8 cellular contexts compared by ENCODE assay signal in genomic region chr5:392431-392988, GRCh38. TPM values are rescaled to one million over a fixed set of nuclear protein-coding genes. Genes with fewer than 3 reads are reported as not detected.
DNase-seq lines count a peak whose midpoint lies in the region; ATAC-seq, FAIRE-seq and TF ChIP-seq lines count a peak whose summit lies in the region.

No MANE protein-coding gene starts in this region.

- POLR2A ChIA-PET in K562 (lab: Yijun Ruan, JAX): no interaction called here

- H3K27ac ChIP-seq in K562 (ENCODE audit: extremely low read depth, low read depth, low read length): no peak overlapping the region

- peaks cover 21% of the 10 kb centered on the region for H4K20me1 ChIP-seq in K562 (replicated peaks; ENCODE audit: control insufficient read depth, insufficient read depth, low read length)

- H3K4me1 ChIP-seq in K562 (replicated peaks in 1 of 2; ENCODE audit: control insufficient read depth in 2 of 2, insufficient read depth in 2 of 2, low read length in 2 of 2): peaks cover 0 to 15% of the 10 kb centered on the region in 2 experiments; a peak in 2 of 5 replicates

- TF ChIP-seq CTCF in K562 (IDR thresholded peaks at IDR 0.05 in 2 of 3, conservative IDR thresholded peaks at IDR 0.05 in 1 of 3; ENCODE audit: insufficient read depth in 2 of 3, low read depth in 1 of 3, low read length in 3 of 3): no peak

- H3K9me3 Mint-ChIP-seq in T-helper 2 cell treated with Interferon-gamma antibody and Interleukin-4, amounts not matched to agents 5 μg/mL and 100 μg/mL, for 36 hours: no peaks in the 10 kb centered on the region

- H3K4me2 ChIP-seq in K562 (ENCODE audit: insufficient read depth, low read length): no peak overlapping the region

- no peaks in the 10 kb centered on the region for H3K27me3 Mint-ChIP-seq in T-helper 2 cell treated with Interferon-gamma antibody and Interleukin-4, amounts not matched to agents 5 μg/mL and 100 μg/mL, for 36 hours (ENCODE audit: low read depth)

- CTCF ChIA-PET in K562 (lab: Yijun Ruan, JAX; ENCODE audit: low intra/inter-chr PET ratio): no interaction called here

- peak; percentile 52 for FAIRE-seq in K562 (lab: Jason Lieb, UNC)

- H2AFZ ChIP-seq in K562 (ENCODE audit: low read depth, low read length): peak overlapping the region; percentile 40; the same call in 1 of the 2 replicates

- peaks cover 25 to 69% of the 10 kb centered on the region in 2 experiments; a peak in 4 of 5 replicates for H3K27me3 ChIP-seq in K562 (ENCODE audit: control insufficient read depth in 2 of 2, insufficient read depth in 2 of 2, low read length in 2 of 2)

- no peak for TF ChIP-seq EP300 in K562 (IDR thresholded peaks at IDR 0.05; ENCODE audit: low read length)

- H3K9me3 ChIP-seq in K562 (replicated peaks; ENCODE audit: control insufficient read depth, insufficient read depth, low read depth, low read length): no peaks in the 10 kb centered on the region

- no peaks in the 10 kb centered on the region for H3K9me1 ChIP-seq in K562 (ENCODE audit: control insufficient read depth, insufficient read depth, low read length)

- H3K9ac ChIP-seq in K562 (ENCODE audit: insufficient read depth in 1 of 2, low read depth in 2 of 2, low read length in 2 of 2): no peak overlapping the region

- peaks cover 38% of the 10 kb centered on the region for H3K36me3 Mint-ChIP-seq in T-helper 2 cell treated with Interferon-gamma antibody and Interleukin-4, amounts not matched to agents 5 μg/mL and 100 μg/mL, for 36 hours (ENCODE audit: low read depth)

- DNase-seq in 8988T: peak; percentile 85
- peak; percentile 94 for DNase-seq in T-helper 2 cell treated with Interferon-gamma antibody and Interleukin-4, amounts not matched to agents 5 μg/mL and 100 μg/mL, for 36 hours (ENCODE audit: low spot score)
- DNase-seq in K562 (ENCODE audit: extremely low read depth in 1 of 4, low spot score in 3 of 4): peak in 1 of 4 experiments; percentile 8
- DNase-seq in stimulated activated CD4-positive, alpha-beta T cell treated with anti-CD3 and anti-CD28 coated beads, Interleukin-1b, Interleukin-23, amount 100 ng/mL, for 4 hours (ENCODE audit: low read depth in 2 of 2): peak; percentile 55 to 57
- DNase-seq in HT-29 (ENCODE audit: low spot score): no peak
- no peak for DNase-seq in NCI-H1436 (lab: John Stamatoyannopoulos, UW)

- BruUV-seq in K562 (replicated peaks; lab: Mats Ljungman, UMichigan): no TSS peak

- peaks cover 40% of the 10 kb centered on the region for H3K4me1 Mint-ChIP-seq in T-helper 2 cell treated with Interferon-gamma antibody and Interleukin-4, amounts not matched to agents 5 μg/mL and 100 μg/mL, for 36 hours (ENCODE audit: low read depth)

- in situ Hi-C loops in K562 (cut with MboI): no loop called here

- 16% methylated on average over 30 of the region's 30 CpGs for WGBS in K562 (ENCODE audit: insufficient coverage, low coverage, missing lambda C conversion rate)

- no peak for TF ChIP-seq POLR2A in K562 (conservative IDR thresholded peaks at IDR 0.05)

- intact Hi-C loops in K562 (cut with micrococcal nuclease): no loop called here

- H3K4me3 ChIP-seq in K562: no peak overlapping the region

- H3K4me3 Mint-ChIP-seq in T-helper 2 cell treated with Interferon-gamma antibody and Interleukin-4, amounts not matched to agents 5 μg/mL and 100 μg/mL, for 36 hours: peak overlapping the region; percentile 86

- no peak for TF ChIP-seq RAD21 in K562 (CRISPR knock-in tag; conservative IDR thresholded peaks at IDR 0.05 in 1 of 2, IDR thresholded peaks at IDR 0.05 in 1 of 2)

- ATAC-seq in GM19043 (IDR thresholded peaks at IDR 0.05; ENCODE audit: low read depth, unreplicated experiment): peak; percentile 89
- ATAC-seq in HG03175 (IDR thresholded peaks at IDR 0.05; ENCODE audit: unreplicated experiment): peak; percentile 75
- ATAC-seq in K562: peak; percentile 63

- no peaks in the 10 kb centered on the region for H3K79me2 ChIP-seq in K562 (ENCODE audit: control insufficient read depth, insufficient read depth, low read length)

- H3K27ac Mint-ChIP-seq in T-helper 2 cell treated with Interferon-gamma antibody and Interleukin-4, amounts not matched to agents 5 μg/mL and 100 μg/mL, for 36 hours: peak overlapping the region; percentile 99

- H3K36me3 ChIP-seq in K562 (ENCODE audit: control insufficient read depth, insufficient read depth, low read length): no peaks in the 10 kb centered on the region

TF ChIP-seq in K562, 482 proteins besides CTCF, POLR2A, EP300 and RAD21 (continues in another document):
- TF ChIP-seq ESRRA (IDR thresholded peaks at IDR 0.05; ENCODE audit: borderline replicate concordance, low read depth): no peak
- TF ChIP-seq ARHGAP35 (IDR thresholded peaks at IDR 0.05; ENCODE audit: partially characterized antibody): no peak
- no peak for TF ChIP-seq ZNF79 (CRISPR knock-in tag; IDR thresholded peaks at IDR 0.05; ENCODE audit: low read depth)
- TF ChIP-seq ZFP1 (CRISPR knock-in tag; IDR thresholded peaks at IDR 0.05): no peak
- TF ChIP-seq NR2C1 (IDR thresholded peaks at IDR 0.05): no peak
- TF ChIP-seq NR2C1 (tag; IDR thresholded peaks at IDR 0.05): no peak
- TF ChIP-seq POLR3G (IDR thresholded peaks at IDR 0.05; ENCODE audit: extremely low read depth, insufficient read length, insufficient replicate concordance): no peak
- TF ChIP-seq MED1 (CRISPR knock-in tag; IDR thresholded peaks at IDR 0.05; ENCODE audit: borderline replicate concordance): no peak
- TF ChIP-seq U2AF1 (optimal IDR thresholded peaks at IDR 0.05; ENCODE audit: low read depth, low read length): no peak
- TF ChIP-seq ATF7 (IDR thresholded peaks at IDR 0.05): peak; percentile 86
- TF ChIP-seq GABPA (tag; conservative IDR thresholded peaks at IDR 0.05; ENCODE audit: low read depth): no peak
- no peak for TF ChIP-seq TAL1 (IDR thresholded peaks at IDR 0.05)
- TF ChIP-seq ZNF655 (CRISPR knock-in tag; IDR thresholded peaks at IDR 0.05): no peak
- TF ChIP-seq MBD1 (CRISPR knock-in tag; IDR thresholded peaks at IDR 0.05): no peak
- TF ChIP-seq CREM (IDR thresholded peaks at IDR 0.05; ENCODE audit: low read depth): peak; percentile 54

RNA-seq across cellular contexts. Expression of gene EXOC3, which starts 50.5 kb away (rescaled TPM):
- 103 and 177 TPM in 2 replicates for total RNA-seq in K562 (2011; cell fraction: chromatin; rRNA removed; ENCODE audit: low replicate concordance)
- total RNA-seq in K562 (2011; cell fraction: nucleolus; rRNA removed): 66.8 and 69.0 TPM in 2 replicates
- 75.2 and 79.0 TPM in 2 replicates for total RNA-seq in K562 (2011; cell fraction: nucleoplasm; rRNA removed)
- total RNA-seq in K562 (2014; rRNA removed) (22.4 and 27.5 TPM in 2 replicates), K562 (2014; rRNA removed; fragmentation: Illumina TruSeq; extraction: Trizol) (13.9 and 16.5 TPM in 2 replicates), K562 (2015; rRNA removed; fragmentation: Illumina TruSeq; extraction: Trizol) (22.4 and 22.9 TPM in 2 replicates), K562 (2021) (41.0 and 41.9 TPM in 2 replicates)
- polyA plus RNA-seq in K562 (2011; rRNA removed) (15.5 and 18.8 TPM in 2 replicates), K562 (2014; fragmentation: Illumina TruSeq; extraction: Trizol) (22.9 and 25.8 TPM in 2 replicates), K562 (2014; fragmentation: Nextera tagmentation; extraction: Ambion mirVana) (1 to 10 TPM; 1.4 to 3.7 TPM), K562 (2014; rRNA removed) (25.6 and 26.4 TPM in 2 replicates)
- polyA plus RNA-seq in K562 (2011; cell fraction: cytosol; rRNA removed): 12.0 and 15.7 TPM in 2 replicates
- polyA plus RNA-seq in K562 (2011; cell fraction: nucleus; rRNA removed): 37.6 and 54.4 TPM in 2 replicates
- polyA plus RNA-seq in K562 (2012): 34.5 and 78.0 TPM in 2 replicates
- polyA minus RNA-seq in K562 (2011; rRNA and poly(A)+ RNA removed): 13.4 and 17.1 TPM in 2 replicates
- polyA minus RNA-seq in K562 (2011; cell fraction: cytosol; rRNA and poly(A)+ RNA removed): 14.6 and 14.7 TPM in 2 replicates
- polyA minus RNA-seq in K562 (2011; cell fraction: nucleus; rRNA and poly(A)+ RNA removed): 18.3 and 25.2 TPM in 2 replicates
- total RNA-seq in HT-29 (2014; rRNA removed; shearing (Covaris generic)): 65.7 and 74.3 TPM in 2 replicates

Comparison
In these comparisons a context has a peak if more than half of its experiments do, and no peak if none do; other contexts are left out.
1. DNase-seq: peak in 8988T (single experiment), T-helper 2 cell treated with Interferon-gamma antibody and Interleukin-4, amounts not matched to agents 5 μg/mL and 100 μg/mL, for 36 hours (single experiment) and stimulated activated CD4-positive, alpha-beta T cell treated with anti-CD3 and anti-CD28 coated beads, Interleukin-1b, Interleukin-23, amount 100 ng/mL, for 4 hours (2 of 2); none in HT-29 (single experiment) and NCI-H1436 (single experiment).
2. Peak in every context shown above with its lines, with median percentiles within 50 percentile points of each other: ATAC-seq.